9 cellular contexts compared by ENCODE assay signal in genomic region chr3:125602752-125603649, GRCh38. TPM values are rescaled to one million over a fixed set of nuclear protein-coding genes. Genes with fewer than 3 reads are reported as not detected.
DNase-seq lines count a peak whose midpoint lies in the region; FAIRE-seq and TF ChIP-seq lines count a peak whose summit lies in the region.
"Had no signal": no experiment of that assay in that cellular context is flagged by ENCODE, and none has a peak within 500 bp of the region (broad histone marks: within the 10 kb centered on the region; RNA-seq: fewer than 3 reads in every experiment).

No MANE protein-coding gene starts in this region.

- H3K27ac ChIP-seq in HUES64 (ENCODE audit: low read depth, low read length): peak overlapping the region; percentile 3
- H3K27ac ChIP-seq in astrocyte (ENCODE audit: low read depth, low read length): peak overlapping the region; percentile 23
- peak overlapping the region; percentile 10 to 15 for H3K27ac ChIP-seq in tibial artery
- H3K27ac ChIP-seq in left ventricle myocardium inferior (replicated peaks): no peak overlapping the region

- peak overlapping the region; percentile 37; the same call in 1 of the 2 replicates for H3K9ac ChIP-seq in HUES64 (ENCODE audit: low read depth, low read length)
- H3K9ac ChIP-seq in astrocyte (ENCODE audit: low read length): peak overlapping the region; percentile 69

- peaks cover 22% of the 10 kb centered on the region for H3K4me1 ChIP-seq in HUES64 (ENCODE audit: insufficient read depth, low read length)
- H3K4me1 ChIP-seq in astrocyte (ENCODE audit: insufficient read depth, low read length): peaks cover 11% of the 10 kb centered on the region
- H3K4me1 ChIP-seq in tibial artery: peaks cover 0 to 16% (median 2%) of the 10 kb centered on the region in 4 donors
- no peaks in the 10 kb centered on the region for H3K4me1 ChIP-seq in left ventricle myocardium inferior

- H3K4me2 ChIP-seq in astrocyte (ENCODE audit: low read length): peak overlapping the region; percentile 85

- no peaks in the 10 kb centered on the region for H3K79me2 ChIP-seq in astrocyte (ENCODE audit: insufficient read depth, low read length)

- no peaks in the 10 kb centered on the region for H3K27me3 Mint-ChIP-seq in astrocyte (ENCODE audit: low read depth, unreplicated experiment)

- FAIRE-seq in astrocyte (lab: Jason Lieb, UNC): peak; percentile 80
- FAIRE-seq: GM19239 had no signal

- no peak overlapping the region for H3K4me3 ChIP-seq in HUES64 (ENCODE audit: low read length)
- H3K4me3 ChIP-seq in astrocyte (ENCODE audit: insufficient read depth, low read depth, low read length): peak overlapping the region; percentile 43
- H3K4me3 ChIP-seq in tibial artery: peak overlapping the region; percentile 15 to 34
- H3K4me3 ChIP-seq in left ventricle myocardium inferior: no peak overlapping the region

- peak overlapping the region; percentile 57 for H2AFZ ChIP-seq in astrocyte (ENCODE audit: low read depth, low read length)

- H3K27me3 ChIP-seq in HUES64 (ENCODE audit: insufficient read depth, low read length) (no peaks in the 10 kb centered on the region), astrocyte (ENCODE audit: insufficient read depth, low read length) (no peaks in the 10 kb centered on the region), tibial artery (no peaks in the 10 kb centered on the region), left ventricle myocardium inferior (ENCODE audit: low read depth) (no peaks in the 10 kb centered on the region)

- H3K36me3 ChIP-seq in HUES64 (ENCODE audit: insufficient read depth, low read length) (no peaks in the 10 kb centered on the region), astrocyte (ENCODE audit: insufficient read depth, low read length) (no peaks in the 10 kb centered on the region), tibial artery (no peaks in the 10 kb centered on the region), left ventricle myocardium inferior (no peaks in the 10 kb centered on the region)

- H3K9me3 ChIP-seq in HUES64 (ENCODE audit: insufficient read depth, low read depth, low read length): no peaks in the 10 kb centered on the region
- no peaks in the 10 kb centered on the region for H3K9me3 ChIP-seq in astrocyte (ENCODE audit: insufficient read depth, low read depth, low read length)
- no peaks in the 10 kb centered on the region for H3K9me3 ChIP-seq in tibial artery
- H3K9me3 ChIP-seq in left ventricle myocardium inferior (replicated peaks): no peaks in the 10 kb centered on the region

- H3K27ac Mint-ChIP-seq in astrocyte (ENCODE audit: unreplicated experiment): no peak overlapping the region

- DNase-seq in astrocyte (ENCODE audit: low read depth) (peak; percentile 83), iris pigment epithelial cell (ENCODE audit: low read depth) (peak; percentile 81), tibial artery (no peak), cortex of kidney (lab: John Stamatoyannopoulos, UW) (no peak), left ventricle myocardium inferior (no peak), GM13976 (ENCODE audit: low spot score) (no peak)
- DNase-seq: activated CD4-positive, CD25-positive, alpha-beta regulatory T cell treated with anti-CD3 and anti-CD28 coated beads, Interleukin-2, amount 50 U/mL, for 72 hours had no signal

- peak overlapping the region; percentile 14 for H3K4me3 Mint-ChIP-seq in astrocyte (ENCODE audit: unreplicated experiment)

- peaks cover 7% of the 10 kb centered on the region for H3K4me1 Mint-ChIP-seq in astrocyte (ENCODE audit: low read depth, unreplicated experiment)

- intact Hi-C loops in tibial artery (cut with DNase I; ENCODE audit: low total_unique reads) (no loop called here), left ventricle myocardium inferior (cut with micrococcal nuclease) (no loop called here)

- H3K9me3 Mint-ChIP-seq in astrocyte (ENCODE audit: unreplicated experiment): no peaks in the 10 kb centered on the region

- TF ChIP-seq CTCF in astrocyte (IDR thresholded peaks at IDR 0.05; ENCODE audit: insufficient read depth, low read depth, low read length) (peak; percentile 19), tibial artery (IDR thresholded peaks at IDR 0.05) (no peak), left ventricle myocardium inferior (IDR thresholded peaks at IDR 0.05; ENCODE audit: borderline replicate concordance) (no peak), GM13976 (IDR thresholded peaks at IDR 0.05; ENCODE audit: borderline replicate concordance, control extremely low read depth, extremely low read depth, insufficient read depth, missing control alignments) (no peak)

- in situ Hi-C loops in GM13976 (cut with MboI; ENCODE audit: low sequenced_read_pairs, unreplicated experiment): no loop called here

- no peaks in the 10 kb centered on the region for H3K36me3 Mint-ChIP-seq in astrocyte (ENCODE audit: low read depth, unreplicated experiment)

- 75% methylated on average over 7 of the region's 10 CpGs for WGBS in HUES64

- no peaks in the 10 kb centered on the region for H4K20me1 ChIP-seq in astrocyte (ENCODE audit: insufficient read depth, low read length)

RNA-seq across cellular contexts. Expression of gene OSBPL11, which starts 7.7 kb away (rescaled TPM):
- 21.1 TPM for polyA plus RNA-seq in HUES64 (2013, experiment 1 of 2)
- polyA plus RNA-seq in HUES64 (2013, experiment 2 of 2): 19.8 TPM
- total RNA-seq in astrocyte: 15.7 and 17.0 TPM in 2 replicates
- 9.1 TPM for total RNA-seq in left ventricle myocardium inferior

Comparison
In these comparisons a context has a peak if more than half of its experiments do, and no peak if none do; other contexts are left out.
1. H3K4me3 ChIP-seq: peak in astrocyte (single experiment) and tibial artery (2 of 2); none in HUES64 (single experiment) and left ventricle myocardium inferior (single experiment).
2. DNase-seq: peak in astrocyte (single experiment) and iris pigment epithelial cell (single experiment); none in tibial artery (0 of 2), cortex of kidney (single experiment), left ventricle myocardium inferior (single experiment) and GM13976 (single experiment).